Comparison of ENCODE assay signal across 8 cellular contexts in the genomic region with DNA sequence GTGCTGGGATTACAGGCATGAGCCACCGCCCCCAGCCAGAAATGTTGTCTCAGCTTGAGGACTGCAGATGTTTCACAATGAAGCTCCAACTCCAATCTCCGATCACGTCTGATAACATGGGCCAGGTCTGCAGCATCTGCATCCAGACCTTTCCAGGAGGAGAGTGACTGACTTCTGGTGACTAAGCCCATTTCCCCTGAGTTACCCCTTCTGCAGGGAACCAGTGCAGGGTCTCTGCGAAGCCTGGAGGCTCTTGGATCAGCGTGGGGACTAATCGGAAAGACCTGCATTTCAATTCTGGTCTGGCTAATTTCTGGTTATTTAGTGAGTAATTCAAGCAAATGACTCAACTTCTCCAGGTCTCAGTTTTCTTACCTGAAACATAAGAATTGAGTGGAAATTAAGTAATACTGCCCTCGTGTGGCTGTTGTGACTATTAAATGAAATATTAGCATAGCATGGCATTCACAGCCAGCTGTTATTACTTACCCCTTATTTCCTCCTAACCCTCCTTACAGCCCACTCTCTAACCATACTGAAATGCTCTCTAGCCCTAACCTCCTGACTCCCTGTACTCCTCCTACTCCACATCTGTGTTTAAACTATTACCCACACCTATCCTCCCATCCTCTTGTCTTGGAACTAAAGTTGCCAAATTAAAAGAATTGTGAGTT. TPM values are rescaled to one million over a fixed set of nuclear protein-coding genes. Genes with fewer than 3 reads are reported as not detected.
DNase-seq lines count a peak whose midpoint lies in the region; ATAC-seq and TF ChIP-seq lines count a peak whose summit lies in the region.

No MANE protein-coding gene starts in this region.

- H3K27me3 Mint-ChIP-seq in activated CD8-positive, alpha-beta T cell treated with anti-CD3 and anti-CD28 coated beads for 36 hours: no peaks in the 10 kb centered on the region
- H3K27me3 Mint-ChIP-seq in nephron (ENCODE audit: low read depth): no peaks in the 10 kb centered on the region

- TF ChIP-seq CTCF in DOHH2 (IDR thresholded peaks at IDR 0.05; ENCODE audit: low read depth, low read length, poor library complexity, severe bottlenecking): peak; percentile 72
- peak; percentile 38 to 70 (median 69) for TF ChIP-seq CTCF in HCT116 (IDR thresholded peaks at IDR 0.05 in 2 of 3, conservative IDR thresholded peaks at IDR 0.05 in 1 of 3; ENCODE audit: borderline replicate concordance in 1 of 3, insufficient read depth in 1 of 3, low read depth in 2 of 3, low read length in 2 of 3)
- peak; percentile 70 for TF ChIP-seq CTCF in activated CD8-positive, alpha-beta T cell treated with anti-CD3 and anti-CD28 coated beads for 36 hours (IDR thresholded peaks at IDR 0.05)
- TF ChIP-seq CTCF in nephron (IDR thresholded peaks at IDR 0.05; ENCODE audit: unreplicated experiment in 3 of 3): peak; percentile 36 to 65 (median 51)
- TF ChIP-seq CTCF in uterus (IDR thresholded peaks at IDR 0.05): peak; percentile 49 to 54 (median 52)

- CTCF ChIA-PET in HCT116 (lab: Charles Lee): interaction anchor here (0.8 to 3.4 kb wide), 6 partner anchors 10 to 128 kb away, joined by 3 to 18 read pairs (median 7); no protein-coding TSS in a partner anchor
- CTCF ChIA-PET in activated CD8-positive, alpha-beta T cell treated with anti-CD3 and anti-CD28 coated beads for 36 hours (lab: Charles Lee): interaction anchor here (0.6 to 37.7 kb wide), 25 partner anchors 10 to 135 kb away, joined by 3 to 592 read pairs (median 5); a partner anchor contains a TSS

- H4K20me1 ChIP-seq in DOHH2 (ENCODE audit: control insufficient read depth, insufficient read depth, low read depth, low read length): no peaks in the 10 kb centered on the region
- H4K20me1 ChIP-seq in HCT116 (ENCODE audit: insufficient read depth): no peaks in the 10 kb centered on the region

- peak; percentile 69 for DNase-seq in HCT116 (ENCODE audit: low read depth, low spot score)
- DNase-seq in NCI-H526 treated with DMSO at 0.1 percent for 48 hours (lab: John Stamatoyannopoulos, UW): peak; percentile 24
- peak; percentile 78 for DNase-seq in activated CD8-positive, alpha-beta T cell treated with anti-CD3 and anti-CD28 coated beads for 36 hours
- peak; percentile 41 for DNase-seq in epithelial cell of prostate (ENCODE audit: low read depth, low spot score)
- peak in 1 of 2 donors; percentile 22 for DNase-seq in uterus

- H3K36me3 ChIP-seq in DOHH2 (ENCODE audit: control insufficient read depth, low read length): no peaks in the 10 kb centered on the region
- H3K36me3 ChIP-seq in HCT116 (ENCODE audit: control insufficient read depth in 1 of 2, insufficient read depth in 2 of 2, low read length in 2 of 2): no peaks in the 10 kb centered on the region
- no peaks in the 10 kb centered on the region for H3K36me3 ChIP-seq in uterus

- TF ChIP-seq RAD21 in HCT116 (IDR thresholded peaks at IDR 0.05; ENCODE audit: low read depth): peak; percentile 72

- RAD21 ChIA-PET in HCT116 (lab: Charles Lee; ENCODE audit: low non-redundant PET in 1 of 2, low total read pairs in 2 of 2, uncharacterized antibody in 2 of 2, unreplicated experiment in 2 of 2): interaction anchor here in 1 of 2 experiments (1.0 kb wide), 1 partner anchor 128 kb away, joined by 3 read pairs; no protein-coding TSS in a partner anchor

- POLR2A ChIA-PET in HCT116 (lab: Charles Lee): interaction anchor here (0.6 kb wide), 1 partner anchor 128 kb away, joined by 4 read pairs; no protein-coding TSS in a partner anchor
- POLR2A ChIA-PET in activated CD8-positive, alpha-beta T cell treated with anti-CD3 and anti-CD28 coated beads for 36 hours (lab: Charles Lee): interaction anchor here (1.1 to 12.5 kb wide), 11 partner anchors 10 to 109 kb away, joined by 3 to 129 read pairs (median 7); a partner anchor contains a TSS

- peak overlapping the region; percentile 58 for H3K4me3 Mint-ChIP-seq in activated CD8-positive, alpha-beta T cell treated with anti-CD3 and anti-CD28 coated beads for 36 hours
- peak overlapping the region; percentile 4 to 72 (median 57) for H3K4me3 Mint-ChIP-seq in nephron

- peak overlapping the region; percentile 50 for H2AFZ ChIP-seq in HCT116 (ENCODE audit: low read depth, low read length, poor library complexity, severe bottlenecking)

- H3K9ac ChIP-seq in HCT116 (ENCODE audit: low read length): peak overlapping the region; percentile 15; the same call in 1 of the 2 replicates

- H3K4me2 ChIP-seq in DOHH2 (ENCODE audit: low read length) (peak overlapping the region; percentile 57), HCT116 (ENCODE audit: low read length) (peak overlapping the region; percentile 50)

- H3K27ac ChIP-seq in DOHH2 (ENCODE audit: low read depth, low read length): no peak overlapping the region
- H3K27ac ChIP-seq in HCT116 (ENCODE audit: low read depth, low read length): peak overlapping the region; percentile 59
- H3K27ac ChIP-seq in epithelial cell of prostate: peak overlapping the region; percentile 60
- peak overlapping the region in 1 of 2 donors; percentile 70 for H3K27ac ChIP-seq in uterus

- H3K27me3 ChIP-seq in DOHH2 (ENCODE audit: control insufficient read depth, low read length) (peaks cover 33% of the 10 kb centered on the region), HCT116 (ENCODE audit: insufficient read depth, low read length) (no peaks in the 10 kb centered on the region), uterus (no peaks in the 10 kb centered on the region)

- no TSS peak for BruUV-seq in HCT116 (replicated peaks; lab: Mats Ljungman, UMichigan)

- H3K9me3 Mint-ChIP-seq in activated CD8-positive, alpha-beta T cell treated with anti-CD3 and anti-CD28 coated beads for 36 hours: no peaks in the 10 kb centered on the region
- H3K9me3 Mint-ChIP-seq in nephron: no peaks in the 10 kb centered on the region

- H3K4me1 ChIP-seq in DOHH2 (ENCODE audit: control insufficient read depth, low read length) (peaks cover 54% of the 10 kb centered on the region), HCT116 (ENCODE audit: control insufficient read depth in 1 of 2, insufficient read depth in 2 of 2, low read length in 2 of 2) (peaks cover 13 to 45% of the 10 kb centered on the region in 2 experiments), uterus (no peaks in the 10 kb centered on the region)

- H3K9me3 ChIP-seq in DOHH2 (ENCODE audit: control insufficient read depth, insufficient read depth, low read length) (no peaks in the 10 kb centered on the region), HCT116 (ENCODE audit: control insufficient read depth in 1 of 2, insufficient read depth in 1 of 2, low read depth in 1 of 2, low read length in 2 of 2) (no peaks in the 10 kb centered on the region), uterus (no peaks in the 10 kb centered on the region)

- intact Hi-C loops in HCT116 (cut with micrococcal nuclease): loop anchor here (1.0 kb wide), 1 partner anchor 129 kb away; no protein-coding TSS in a partner anchor
- intact Hi-C loops in activated CD8-positive, alpha-beta T cell treated with anti-CD3 and anti-CD28 coated beads for 36 hours (cut with micrococcal nuclease): loop anchor here (5.0 kb wide), 1 partner anchor 47 kb away; no protein-coding TSS in a partner anchor
- intact Hi-C loops in uterus (cut with DNase I; ENCODE audit: low total_unique reads): no loop called here

- H3K79me2 ChIP-seq in DOHH2 (ENCODE audit: control insufficient read depth, low read length): no peaks in the 10 kb centered on the region
- H3K79me2 ChIP-seq in HCT116 (ENCODE audit: insufficient read depth, low read length): peaks cover 4% of the 10 kb centered on the region; the same call in 1 of the 2 replicates

- H3K36me3 Mint-ChIP-seq in activated CD8-positive, alpha-beta T cell treated with anti-CD3 and anti-CD28 coated beads for 36 hours (ENCODE audit: low read depth): peaks cover 16% of the 10 kb centered on the region
- H3K36me3 Mint-ChIP-seq in nephron (ENCODE audit: low read depth): no peaks in the 10 kb centered on the region

- ATAC-seq in HCT116 (peak; percentile 31; the same call in 1 of the 2 replicates), HG02884 (IDR thresholded peaks at IDR 0.05; ENCODE audit: unreplicated experiment) (no peak)
- peak; percentile 12 for ATAC-seq in activated CD8-positive, alpha-beta T cell treated with anti-CD3 and anti-CD28 coated beads for 36 hours

- H3K4me3 ChIP-seq in DOHH2 (ENCODE audit: low read length) (no peak overlapping the region; the same call in 1 of the 2 replicates), HCT116 (replicated peaks in 1 of 2; ENCODE audit: low read depth in 1 of 2, low read length in 2 of 2) (no peak overlapping the region), uterus (no peak overlapping the region)

- TF ChIP-seq POLR2A in HCT116 (IDR thresholded peaks at IDR 0.05; ENCODE audit: borderline replicate concordance, extremely low read depth, insufficient read depth, insufficient read length): no peak
- no peak for TF ChIP-seq POLR2A in uterus (IDR thresholded peaks at IDR 0.05)

- H3K9me2 ChIP-seq in DOHH2 (replicated peaks; ENCODE audit: control insufficient read depth, low read length) (no peaks in the 10 kb centered on the region), HCT116 (ENCODE audit: insufficient read depth) (no peaks in the 10 kb centered on the region)

- H3K4me1 Mint-ChIP-seq in activated CD8-positive, alpha-beta T cell treated with anti-CD3 and anti-CD28 coated beads for 36 hours (ENCODE audit: low read depth): peaks cover 75% of the 10 kb centered on the region
- H3K4me1 Mint-ChIP-seq in nephron: peaks cover 26% of the 10 kb centered on the region

- peak overlapping the region; percentile 99 for H3K27ac Mint-ChIP-seq in activated CD8-positive, alpha-beta T cell treated with anti-CD3 and anti-CD28 coated beads for 36 hours
- H3K27ac Mint-ChIP-seq in nephron: peak overlapping the region; percentile 5 to 44 (median 29)

- H3F3A ChIP-seq in DOHH2 (ENCODE audit: control insufficient read depth, insufficient read depth): peaks cover 10% of the 10 kb centered on the region; the same call in 1 of the 2 replicates

TF ChIP-seq in HCT116, 20 proteins besides CTCF, POLR2A, EP300 and RAD21 (continues in another document):
- TF ChIP-seq ZFX (IDR thresholded peaks at IDR 0.05): no peak
- no peak for TF ChIP-seq ZNF274 (IDR thresholded peaks at IDR 0.05; ENCODE audit: low read depth, low read length)
- TF ChIP-seq FOSL1 (IDR thresholded peaks at IDR 0.05; ENCODE audit: low read depth): peak; percentile 91
- peak; percentile 81 for TF ChIP-seq JUND (IDR thresholded peaks at IDR 0.05)
- no peak for TF ChIP-seq ELF1 (IDR thresholded peaks at IDR 0.05; ENCODE audit: borderline replicate concordance, low read depth)

RNA-seq across cellular contexts. Expression of a gene that starts 2.2 kb away (rescaled TPM):
- 45.6 TPM for total RNA-seq in HCT116 (2021; ENCODE audit: unreplicated experiment)
- 37.1 and 42.8 TPM in 2 replicates for polyA plus RNA-seq in HCT116 (2012)
- 10 to 100 TPM; 82.4 to 88.3 TPM for total RNA-seq in activated CD8-positive, alpha-beta T cell treated with anti-CD3 and anti-CD28 coated beads for 36 hours
- 100 to 1,000 TPM in 1 of 4 donors, 10 to 100 TPM in 3; 13.2 to 106 (median 56.1) TPM for total RNA-seq in uterus

RNA-seq across cellular contexts. Expression of a gene that starts 46.1 kb away (rescaled TPM):
- total RNA-seq in HCT116 (2021; ENCODE audit: unreplicated experiment) (37.5 TPM), uterus (10 to 100 TPM; 20.3 to 70.2 (median 46.7) TPM)
- 21.3 and 28.3 TPM in 2 replicates for polyA plus RNA-seq in HCT116 (2012)
- 10 to 100 TPM; 34.1 to 35.0 TPM for total RNA-seq in activated CD8-positive, alpha-beta T cell treated with anti-CD3 and anti-CD28 coated beads for 36 hours

RNA-seq across cellular contexts. Expression of a gene that starts 57.0 kb away (rescaled TPM):
- total RNA-seq in HCT116 (2021; ENCODE audit: unreplicated experiment) (0.02 TPM), uterus (10 to 100 TPM in 1 of 4 donors, 1 to 10 TPM in 3; 1.3 to 43.6 (median 3.6) TPM)
- 0.42 and 0.50 TPM in 2 replicates for polyA plus RNA-seq in HCT116 (2012)
- under 1 TPM; 0.31 to 0.61 TPM for total RNA-seq in activated CD8-positive, alpha-beta T cell treated with anti-CD3 and anti-CD28 coated beads for 36 hours
